Comparison of ENCODE assay signal across 13 cellular contexts in the genomic region with DNA sequence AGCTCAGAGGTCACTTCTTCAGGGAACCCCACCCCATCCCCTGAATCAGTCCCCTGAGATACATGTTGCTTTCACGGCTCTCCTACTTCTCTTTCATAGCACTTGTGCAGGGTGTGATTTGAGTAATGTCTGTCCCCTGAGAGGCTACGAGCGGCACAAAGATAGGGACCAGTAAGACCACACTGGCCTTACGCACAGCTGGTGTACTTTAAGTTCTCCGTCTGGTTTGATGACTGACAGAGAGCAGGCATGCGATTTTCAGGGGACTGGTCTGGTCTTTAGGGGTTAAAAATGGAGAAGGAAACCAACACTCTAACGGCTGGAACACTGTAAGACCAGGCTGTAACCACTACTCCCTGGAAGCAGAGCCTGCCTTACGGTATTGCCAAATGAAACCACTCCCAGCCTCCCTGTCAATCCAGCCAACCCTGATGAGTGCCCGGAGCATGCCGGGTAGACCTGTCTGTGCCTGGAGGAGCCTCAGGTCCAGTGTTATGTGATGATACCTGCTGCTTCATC. TPM values are rescaled to one million over a fixed set of nuclear protein-coding genes. Genes with fewer than 3 reads are reported as not detected.
DNase-seq lines count a peak whose midpoint lies in the region; ATAC-seq and TF ChIP-seq lines count a peak whose summit lies in the region.
"Had no signal": no experiment of that assay in that cellular context is flagged by ENCODE, and none has a peak within 500 bp of the region (broad histone marks: within the 10 kb centered on the region; RNA-seq: fewer than 3 reads in every experiment).

No MANE protein-coding gene starts in this region.

- H3K27me3 ChIP-seq in H7 (ENCODE audit: control insufficient read depth, insufficient read depth, low read length) (no peaks in the 10 kb centered on the region), tibial artery (no peaks in the 10 kb centered on the region)
- H3K27me3 ChIP-seq: neural progenitor cell had no signal

- H3K4me3 Mint-ChIP-seq in naive B cell = peak overlapping the region in 4 of 8 donors; percentile 21 to 59 (median 38)
- H3K4me3 Mint-ChIP-seq: activated naive CD8-positive, alpha-beta T cell treated with anti-CD3 and anti-CD28 coated beads, Interleukin-2, amount 10 ng/mL, durations not matched to agents 7 days and 5 days; neural progenitor cell had no signal

- H3K4me1 ChIP-seq in tibial artery = peaks cover 0 to 63% (median 48%) of the 10 kb centered on the region in 4 donors

- H3K9me3 Mint-ChIP-seq in naive B cell = no peaks in the 10 kb centered on the region
- H3K9me3 Mint-ChIP-seq: activated naive CD8-positive, alpha-beta T cell treated with anti-CD3 and anti-CD28 coated beads, Interleukin-2, amount 10 ng/mL, durations not matched to agents 7 days and 5 days; neural progenitor cell had no signal

- H3K27me3 Mint-ChIP-seq in naive B cell = no peaks in the 10 kb centered on the region
- H3K27me3 Mint-ChIP-seq: activated naive CD8-positive, alpha-beta T cell treated with anti-CD3 and anti-CD28 coated beads, Interleukin-2, amount 10 ng/mL, durations not matched to agents 7 days and 5 days had no signal

- intact Hi-C loops in tibial artery (cut with DNase I; ENCODE audit: low total_unique reads) = loop anchor here (10.0 kb wide), 1 partner anchor 264 kb away; no protein-coding TSS in a partner anchor

- ATAC-seq in naive B cell (ENCODE audit: low read depth in 2 of 2) (peak in 1 of 2 donors; percentile 6), SK-N-SH treated with all-trans-retinoic acid at 6 μM for 48 hours (no peak)

- no peaks in the 10 kb centered on the region for H3K9me3 ChIP-seq in tibial artery

- H3K36me3 ChIP-seq in H7 (replicated peaks; ENCODE audit: control insufficient read depth, insufficient read depth, low read length) = peaks cover 5% of the 10 kb centered on the region
- peaks cover 0 to 41% (median 0%) of the 10 kb centered on the region in 3 donors for H3K36me3 ChIP-seq in tibial artery
- H3K36me3 ChIP-seq: neural progenitor cell had no signal

- in situ Hi-C loops in GM13976 (cut with MboI; ENCODE audit: low sequenced_read_pairs, unreplicated experiment) = no loop called here

- H3K27ac ChIP-seq in tibial artery = no peak overlapping the region
- H3K27ac ChIP-seq: neural progenitor cell had no signal

- H3K4me3 ChIP-seq in H7 (ENCODE audit: insufficient read depth, low read depth, low read length) (no peak overlapping the region), tibial artery (no peak overlapping the region)
- H3K4me3 ChIP-seq: neural progenitor cell had no signal

- peaks cover 0 to 10% of the 10 kb centered on the region in 2 donors for H3K36me3 Mint-ChIP-seq in naive B cell

- peaks cover 63 to 74% (median 64%) of the 10 kb centered on the region in 3 donors for H3K4me1 Mint-ChIP-seq in naive B cell

- H3K27ac Mint-ChIP-seq in naive B cell = peak overlapping the region in 5 of 6 donors; percentile 75 to 90 (median 87)
- H3K27ac Mint-ChIP-seq: activated naive CD8-positive, alpha-beta T cell treated with anti-CD3 and anti-CD28 coated beads, Interleukin-2, amount 10 ng/mL, durations not matched to agents 7 days and 5 days; neural progenitor cell had no signal

- DNase-seq in GM13976 (ENCODE audit: low spot score) (peak; percentile 77), H7 (peak; percentile 13), MV-4-11 (lab: John Stamatoyannopoulos, UW) (peak; percentile 93), naive B cell (no peak), HT-29 (ENCODE audit: low spot score) (no peak), NOMO-1 treated with DMSO at 0.1 percent for 48 hours (lab: John Stamatoyannopoulos, UW; ENCODE audit: unreplicated experiment) (no peak), tibial artery (no peak)
- DNase-seq: activated naive CD8-positive, alpha-beta T cell treated with anti-CD3 and anti-CD28 coated beads, Interleukin-2, amount 10 ng/mL, durations not matched to agents 7 days and 5 days; SHP77 had no signal

- TF ChIP-seq CTCF in GM13976 (IDR thresholded peaks at IDR 0.05; ENCODE audit: borderline replicate concordance, control extremely low read depth, extremely low read depth, insufficient read depth, missing control alignments) (no peak), tibial artery (IDR thresholded peaks at IDR 0.05) (no peak)

TF ChIP-seq in SK-N-SH treated with all-trans-retinoic acid at 6 μM for 48 hours, 23 proteins besides CTCF, POLR2A, EP300 and RAD21:
- TF ChIP-seq CSDC2 (CRISPR knock-in tag; IDR thresholded peaks at IDR 0.05) (no peak), ZNF565 (CRISPR knock-in tag; conservative IDR thresholded peaks at IDR 0.05; ENCODE audit: low read depth) (no peak), BACH2 (CRISPR knock-in tag; IDR thresholded peaks at IDR 0.05; ENCODE audit: borderline replicate concordance) (no peak), ARNTL (CRISPR knock-in tag; IDR thresholded peaks at IDR 0.05; ENCODE audit: borderline replicate concordance, low read depth) (no peak), TOX (CRISPR knock-in tag; IDR thresholded peaks at IDR 0.05; ENCODE audit: borderline replicate concordance) (no peak), ESRRG (CRISPR knock-in tag; IDR thresholded peaks at IDR 0.05) (no peak), ZFP30 (CRISPR knock-in tag; IDR thresholded peaks at IDR 0.05) (no peak), ZC3H10 (CRISPR knock-in tag; IDR thresholded peaks at IDR 0.05) (no peak), ZNF8 (CRISPR knock-in tag; IDR thresholded peaks at IDR 0.05) (no peak), SNAI2 (CRISPR knock-in tag; IDR thresholded peaks at IDR 0.05) (no peak), OSR1 (CRISPR knock-in tag; IDR thresholded peaks at IDR 0.05) (no peak), ISL1 (CRISPR knock-in tag; IDR thresholded peaks at IDR 0.05) (no peak), PPARA (CRISPR knock-in tag; IDR thresholded peaks at IDR 0.05; ENCODE audit: borderline replicate concordance) (no peak), TCF4 (CRISPR knock-in tag; IDR thresholded peaks at IDR 0.05; ENCODE audit: borderline replicate concordance) (no peak), RARB (CRISPR knock-in tag; IDR thresholded peaks at IDR 0.05) (no peak), ZNF70 (CRISPR knock-in tag; IDR thresholded peaks at IDR 0.05) (no peak)
- TF ChIP-seq, protein P1, sequence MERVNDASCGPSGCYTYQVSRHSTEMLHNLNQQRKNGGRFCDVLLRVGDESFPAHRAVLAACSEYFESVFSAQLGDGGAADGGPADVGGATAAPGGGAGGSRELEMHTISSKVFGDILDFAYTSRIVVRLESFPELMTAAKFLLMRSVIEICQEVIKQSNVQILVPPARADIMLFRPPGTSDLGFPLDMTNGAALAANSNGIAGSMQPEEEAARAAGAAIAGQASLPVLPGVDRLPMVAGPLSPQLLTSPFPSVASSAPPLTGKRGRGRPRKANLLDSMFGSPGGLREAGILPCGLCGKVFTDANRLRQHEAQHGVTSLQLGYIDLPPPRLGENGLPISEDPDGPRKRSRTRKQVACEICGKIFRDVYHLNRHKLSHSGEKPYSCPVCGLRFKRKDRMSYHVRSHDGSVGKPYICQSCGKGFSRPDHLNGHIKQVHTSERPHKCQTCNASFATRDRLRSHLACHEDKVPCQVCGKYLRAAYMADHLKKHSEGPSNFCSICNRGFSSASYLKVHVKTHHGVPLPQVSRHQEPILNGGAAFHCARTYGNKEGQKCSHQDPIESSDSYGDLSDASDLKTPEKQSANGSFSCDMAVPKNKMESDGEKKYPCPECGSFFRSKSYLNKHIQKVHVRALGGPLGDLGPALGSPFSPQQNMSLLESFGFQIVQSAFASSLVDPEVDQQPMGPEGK (CRISPR knock-in tag; IDR thresholded peaks at IDR 0.05; ENCODE audit: borderline replicate concordance) = no peak
- TF ChIP-seq, protein P2, sequence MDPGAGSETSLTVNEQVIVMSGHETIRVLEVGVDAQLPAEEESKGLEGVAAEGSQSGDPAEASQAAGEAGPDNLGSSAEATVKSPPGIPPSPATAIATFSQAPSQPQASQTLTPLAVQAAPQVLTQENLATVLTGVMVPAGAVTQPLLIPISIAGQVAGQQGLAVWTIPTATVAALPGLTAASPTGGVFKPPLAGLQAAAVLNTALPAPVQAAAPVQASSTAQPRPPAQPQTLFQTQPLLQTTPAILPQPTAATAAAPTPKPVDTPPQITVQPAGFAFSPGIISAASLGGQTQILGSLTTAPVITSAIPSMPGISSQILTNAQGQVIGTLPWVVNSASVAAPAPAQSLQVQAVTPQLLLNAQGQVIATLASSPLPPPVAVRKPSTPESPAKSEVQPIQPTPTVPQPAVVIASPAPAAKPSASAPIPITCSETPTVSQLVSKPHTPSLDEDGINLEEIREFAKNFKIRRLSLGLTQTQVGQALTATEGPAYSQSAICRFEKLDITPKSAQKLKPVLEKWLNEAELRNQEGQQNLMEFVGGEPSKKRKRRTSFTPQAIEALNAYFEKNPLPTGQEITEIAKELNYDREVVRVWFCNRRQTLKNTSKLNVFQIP (CRISPR knock-in tag; IDR thresholded peaks at IDR 0.05; ENCODE audit: borderline replicate concordance, low read depth) = no peak
- TF ChIP-seq, protein P3, sequence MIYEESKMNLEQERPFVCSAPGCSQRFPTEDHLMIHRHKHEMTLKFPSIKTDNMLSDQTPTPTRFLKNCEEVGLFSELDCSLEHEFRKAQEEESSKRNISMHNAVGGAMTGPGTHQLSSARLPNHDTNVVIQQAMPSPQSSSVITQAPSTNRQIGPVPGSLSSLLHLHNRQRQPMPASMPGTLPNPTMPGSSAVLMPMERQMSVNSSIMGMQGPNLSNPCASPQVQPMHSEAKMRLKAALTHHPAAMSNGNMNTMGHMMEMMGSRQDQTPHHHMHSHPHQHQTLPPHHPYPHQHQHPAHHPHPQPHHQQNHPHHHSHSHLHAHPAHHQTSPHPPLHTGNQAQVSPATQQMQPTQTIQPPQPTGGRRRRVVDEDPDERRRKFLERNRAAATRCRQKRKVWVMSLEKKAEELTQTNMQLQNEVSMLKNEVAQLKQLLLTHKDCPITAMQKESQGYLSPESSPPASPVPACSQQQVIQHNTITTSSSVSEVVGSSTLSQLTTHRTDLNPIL (CRISPR knock-in tag; IDR thresholded peaks at IDR 0.05; ENCODE audit: low read depth) = no peak

RNA-seq across cellular contexts. Expression of a gene that starts 47.1 kb away (rescaled TPM):
- total RNA-seq in H7 (2014; rRNA removed; shearing (Covaris generic)) = 34.2 and 36.8 TPM in 2 replicates
- polyA plus RNA-seq in naive B cell (ENCODE audit: low read depth in 6 of 6) = 10 to 100 TPM; 14.5 to 25.9 (median 21.1) TPM
- 28.6 and 35.2 TPM in 2 replicates for total RNA-seq in HT-29 (2014; rRNA removed; shearing (Covaris generic))

RNA-seq across cellular contexts. Expression of a gene that starts 51.0 kb away (rescaled TPM):
- 0.03 TPM in 1 of 2 replicates, not detected in the other for total RNA-seq in H7 (2014; rRNA removed; shearing (Covaris generic))
- polyA plus RNA-seq in naive B cell (ENCODE audit: low read depth in 6 of 6) = not detected
- total RNA-seq in HT-29 (2014; rRNA removed; shearing (Covaris generic)) = not detected in 2 replicates
- total RNA-seq: activated naive CD8-positive, alpha-beta T cell treated with anti-CD3 and anti-CD28 coated beads, Interleukin-2, amount 10 ng/mL, durations not matched to agents 7 days and 5 days; fibroblast of villous mesenchyme; HT1080 had no signal

Comparison
In these comparisons a context has a peak if more than half of its experiments do, and no peak if none do; other contexts are left out.
1. DNase-seq: peak in GM13976 (single experiment), H7 (single experiment) and MV-4-11 (single experiment); none in naive B cell (single experiment), HT-29 (single experiment), NOMO-1 treated with DMSO at 0.1 percent for 48 hours (single experiment) and tibial artery (0 of 2).